33 cellular contexts compared by ENCODE assay signal in genomic region chr19:43895727-43896126, GRCh38.
"Had no signal": no experiment of that assay in that cellular context is flagged by ENCODE, and none has a peak within 500 bp of the region (broad histone marks: within the 10 kb centered on the region; RNA-seq: fewer than 3 reads in every experiment).

No MANE protein-coding gene starts in this region.

- H3K4me3 ChIP-seq: adrenal gland, body of pancreas, coronary artery, dorsolateral prefrontal cortex, esophagus muscularis mucosa, gastroesophageal sphincter, heart right ventricle had no signal

- ATAC-seq: activated CD4-positive, alpha-beta T cell treated with anti-CD3 and anti-CD28 coated beads for 36 hours; activated CD8-positive, alpha-beta memory T cell treated with anti-CD3 and anti-CD28 coated beads, Interleukin-2, amount 10 ng/mL, durations not matched to agents 7 days and 5 days; activated CD8-positive, alpha-beta T cell treated with anti-CD3 and anti-CD28 coated beads, Interleukin-2, amount 10 ng/mL, durations not matched to agents 7 days and 5 days; activated naive CD8-positive, alpha-beta T cell treated with anti-CD3 and anti-CD28 coated beads, Interleukin-2, amount 50 U/mL, for 24 hours; body of pancreas; gastroesophageal sphincter; heart right ventricle had no signal

- H3K4me3 Mint-ChIP-seq: activated CD4-positive, alpha-beta memory T cell treated with anti-CD3 and anti-CD28 coated beads for 36 hours; activated CD4-positive, alpha-beta T cell treated with anti-CD3 and anti-CD28 coated beads for 36 hours; activated CD4-positive, alpha-beta T cell treated with anti-CD3 and anti-CD28 coated beads, Interleukin-2, amount 10 ng/mL, durations not matched to agents 24 days and 14 days; activated CD8-positive, alpha-beta memory T cell treated with anti-CD3 and anti-CD28 coated beads, Interleukin-2, amount 10 ng/mL, durations not matched to agents 7 days and 5 days; activated CD8-positive, alpha-beta T cell treated with anti-CD3 and anti-CD28 coated beads, Interleukin-2, amount 10 ng/mL, durations not matched to agents 7 days and 5 days; activated naive CD4-positive, alpha-beta T cell treated with anti-CD3 and anti-CD28 coated beads for 36 hours; activated naive CD4-positive, alpha-beta T cell treated with anti-CD3 and anti-CD28 coated beads, Interleukin-2, amount 50 U/mL, for 24 hours; activated naive CD8-positive, alpha-beta T cell treated with anti-CD3 and anti-CD28 coated beads for 36 hours; activated naive CD8-positive, alpha-beta T cell treated with anti-CD3 and anti-CD28 coated beads, Interleukin-2, amount 50 U/mL, for 24 hours; activated T-helper 1 cell treated with anti-CD3 and anti-CD28 coated beads, Interleukin-12 subunit alpha, Interleukin-12 subunit beta, Interleukin-2, Interleukin-4 antibody, amounts not matched to agents 30 ng/mL and 10 ng/mL and 1 ng/mL, durations not matched to agents 14 hours and 24 hours and 36 hours; dendritic cell treated with granulocyte-macrophage colony-stimulating factor and Interleukin-4, amounts not matched to agents 40 ng/mL and 50 ng/mL, for 4 days; endodermal cell had no signal

- H3K27me3 ChIP-seq: adrenal gland, body of pancreas, dorsolateral prefrontal cortex, esophagus muscularis mucosa, gastroesophageal sphincter, heart right ventricle had no signal

- H3K4me1 ChIP-seq: adrenal gland, gastroesophageal sphincter had no signal

- DNase-seq: activated CD4-positive, alpha-beta memory T cell treated with anti-CD3 and anti-CD28 coated beads for 36 hours; activated CD4-positive, alpha-beta T cell treated with anti-CD3 and anti-CD28 coated beads for 36 hours; activated CD4-positive, alpha-beta T cell treated with anti-CD3 and anti-CD28 coated beads, Interleukin-2, amount 10 ng/mL, durations not matched to agents 24 days and 14 days; activated CD4-positive, CD25-positive, alpha-beta regulatory T cell; activated CD4-positive, CD25-positive, alpha-beta regulatory T cell treated with anti-CD3 and anti-CD28 coated beads, Interleukin-2, amount 50 U/mL, for 72 hours; activated CD8-positive, alpha-beta memory T cell treated with anti-CD3 and anti-CD28 coated beads, Interleukin-2, amount 10 ng/mL, durations not matched to agents 7 days and 5 days; activated CD8-positive, alpha-beta memory T cell treated with anti-CD3 and anti-CD28 coated beads, Interleukin-2, amount 50 U/mL, for 4 hours; activated CD8-positive, alpha-beta T cell treated with anti-CD3 and anti-CD28 coated beads, Interleukin-2, amount 10 ng/mL, durations not matched to agents 7 days and 5 days; activated effector memory CD4-positive, alpha-beta T cell treated with anti-CD3 and anti-CD28 coated beads, Interleukin-2, amount 50 U/mL, for 16 hours; activated naive CD4-positive, alpha-beta T cell treated with anti-CD3 and anti-CD28 coated beads for 36 hours; activated naive CD8-positive, alpha-beta T cell treated with anti-CD3 and anti-CD28 coated beads for 36 hours; activated naive CD8-positive, alpha-beta T cell treated with anti-CD3 and anti-CD28 coated beads, Interleukin-2, amount 50 U/mL, for 24 hours; activated T-cell treated with anti-CD3 and anti-CD28 coated beads, Interleukin-2, amount 50 U/mL, for 1 hour; activated T-cell treated with anti-CD3 and anti-CD28 coated beads, Interleukin-2, amount 50 U/mL, for 48 hours; adrenal gland; amygdala; aorta; body of pancreas; caudate nucleus; cerebellar nuclear complex; dorsolateral prefrontal cortex; effector memory CD4-positive, alpha-beta T cell; endodermal cell; foreskin melanocyte; heart right ventricle; T-helper 2 cell had no signal

- H3K27ac ChIP-seq: adrenal gland, body of pancreas, coronary artery, dorsolateral prefrontal cortex, esophagus muscularis mucosa, gastroesophageal sphincter, heart right ventricle had no signal

- H3K27ac Mint-ChIP-seq: activated CD4-positive, alpha-beta memory T cell treated with anti-CD3 and anti-CD28 coated beads for 36 hours; activated CD4-positive, alpha-beta T cell treated with anti-CD3 and anti-CD28 coated beads for 36 hours; activated CD4-positive, alpha-beta T cell treated with anti-CD3 and anti-CD28 coated beads, Interleukin-2, amount 10 ng/mL, durations not matched to agents 24 days and 14 days; activated CD8-positive, alpha-beta memory T cell treated with anti-CD3 and anti-CD28 coated beads, Interleukin-2, amount 10 ng/mL, durations not matched to agents 7 days and 5 days; activated CD8-positive, alpha-beta T cell treated with anti-CD3 and anti-CD28 coated beads, Interleukin-2, amount 10 ng/mL, durations not matched to agents 7 days and 5 days; activated naive CD4-positive, alpha-beta T cell treated with anti-CD3 and anti-CD28 coated beads for 36 hours; activated naive CD4-positive, alpha-beta T cell treated with anti-CD3 and anti-CD28 coated beads, Interleukin-2, amount 50 U/mL, for 24 hours; activated naive CD8-positive, alpha-beta T cell treated with anti-CD3 and anti-CD28 coated beads for 36 hours; activated naive CD8-positive, alpha-beta T cell treated with anti-CD3 and anti-CD28 coated beads, Interleukin-2, amount 50 U/mL, for 24 hours; activated T-helper 1 cell treated with anti-CD3 and anti-CD28 coated beads, Interleukin-12 subunit alpha, Interleukin-12 subunit beta, Interleukin-2, Interleukin-4 antibody, amounts not matched to agents 30 ng/mL and 10 ng/mL and 1 ng/mL, durations not matched to agents 14 hours and 24 hours and 36 hours; activated T-helper 2 cell treated with anti-CD3 and anti-CD28 coated beads, Interferon-gamma antibody, Interleukin-2, Interleukin-4, amounts not matched to agents 10 μg/mL and 5 μg/mL and 100 μg/mL, durations not matched to agents 14 hours and 24 hours and 36 hours; dendritic cell treated with granulocyte-macrophage colony-stimulating factor and Interleukin-4, amounts not matched to agents 40 ng/mL and 50 ng/mL, for 4 days; endodermal cell had no signal

- H3K27me3 Mint-ChIP-seq: activated CD4-positive, alpha-beta memory T cell treated with anti-CD3 and anti-CD28 coated beads for 36 hours; activated CD4-positive, alpha-beta T cell treated with anti-CD3 and anti-CD28 coated beads for 36 hours; activated CD4-positive, alpha-beta T cell treated with anti-CD3 and anti-CD28 coated beads, Interleukin-2, amount 10 ng/mL, durations not matched to agents 24 days and 14 days; activated CD8-positive, alpha-beta memory T cell treated with anti-CD3 and anti-CD28 coated beads, Interleukin-2, amount 10 ng/mL, durations not matched to agents 7 days and 5 days; activated naive CD8-positive, alpha-beta T cell treated with anti-CD3 and anti-CD28 coated beads for 36 hours; activated naive CD8-positive, alpha-beta T cell treated with anti-CD3 and anti-CD28 coated beads, Interleukin-2, amount 50 U/mL, for 24 hours; dendritic cell treated with granulocyte-macrophage colony-stimulating factor and Interleukin-4, amounts not matched to agents 40 ng/mL and 50 ng/mL, for 4 days had no signal

- H3K4me1 Mint-ChIP-seq: activated naive CD8-positive, alpha-beta T cell treated with anti-CD3 and anti-CD28 coated beads for 36 hours; endodermal cell had no signal

- H3K36me3 ChIP-seq: adrenal gland had no signal
